Comparison of ENCODE assay signal across 18 cellular contexts in genomic region chr15:83474578-83474977, GRCh38. TPM values are rescaled to one million over a fixed set of nuclear protein-coding genes. Genes with fewer than 3 reads are reported as not detected.
"Had no signal": no experiment of that assay in that cellular context is flagged by ENCODE, and none has a peak within 500 bp of the region (broad histone marks: within the 10 kb centered on the region; RNA-seq: fewer than 3 reads in every experiment).

No MANE protein-coding gene starts in this region.

- H3K36me3 Mint-ChIP-seq: activated CD4-positive, alpha-beta memory T cell treated with anti-CD3 and anti-CD28 coated beads for 36 hours; activated naive CD4-positive, alpha-beta T cell treated with anti-CD3 and anti-CD28 coated beads, Interleukin-2, amount 10 ng/mL, durations not matched to agents 7 days and 5 days had no signal

- H3K27ac ChIP-seq: colonic mucosa, lower lobe of right lung, right lobe of liver, testis had no signal

- H3K4me2 ChIP-seq: smooth muscle cell had no signal

- H3K9me3 Mint-ChIP-seq: activated CD4-positive, alpha-beta memory T cell treated with anti-CD3 and anti-CD28 coated beads for 36 hours; activated naive CD4-positive, alpha-beta T cell treated with anti-CD3 and anti-CD28 coated beads, Interleukin-2, amount 10 ng/mL, durations not matched to agents 7 days and 5 days; activated T-cell treated with anti-CD3 and anti-CD28 coated beads, Interleukin-2, amount 50 U/mL, for 24 hours had no signal

- DNase-seq: activated CD4-positive, alpha-beta memory T cell treated with anti-CD3 and anti-CD28 coated beads for 36 hours; activated CD4-positive, alpha-beta T cell treated with anti-CD3 and anti-CD28 coated beads for 1 hour; activated naive CD4-positive, alpha-beta T cell treated with anti-CD3 and anti-CD28 coated beads, Interleukin-2, amount 10 ng/mL, durations not matched to agents 7 days and 5 days; activated T-cell treated with anti-CD3 and anti-CD28 coated beads, Interleukin-2, amount 50 U/mL, for 24 hours; colonic mucosa; foreskin fibroblast; glutamatergic neuron; lower lobe of right lung; nephron progenitor cell; right lobe of liver; stimulated activated CD4-positive, alpha-beta T cell treated with anti-CD3 and anti-CD28 coated beads, Interleukin-4, amount 100 ng/mL, for 4 hours; stimulated activated CD8-positive, alpha-beta memory T cell treated with anti-CD3 and anti-CD28 coated beads, Interleukin-4, amount 100 ng/mL, for 48 hours; stimulated activated naive CD8-positive, alpha-beta T cell treated with anti-CD3 and anti-CD28 coated beads, Interleukin-15, Interleukin-2, amounts not matched to agents 100 U/mL and 50 U/mL, for 24 hours; testis had no signal

- ATAC-seq: right lobe of liver; stimulated activated naive CD8-positive, alpha-beta T cell treated with anti-CD3 and anti-CD28 coated beads, Interleukin-15, Interleukin-2, amounts not matched to agents 100 U/mL and 50 U/mL, for 24 hours had no signal

- H3K4me3 ChIP-seq: colonic mucosa, lower lobe of right lung, right lobe of liver, smooth muscle cell had no signal

- H3K4me3 Mint-ChIP-seq: activated CD4-positive, alpha-beta memory T cell treated with anti-CD3 and anti-CD28 coated beads for 36 hours; activated naive CD4-positive, alpha-beta T cell treated with anti-CD3 and anti-CD28 coated beads, Interleukin-2, amount 10 ng/mL, durations not matched to agents 7 days and 5 days; activated T-cell treated with anti-CD3 and anti-CD28 coated beads, Interleukin-2, amount 50 U/mL, for 24 hours; mesothelial cell of epicardium; nephron progenitor cell had no signal

- H3K4me1 Mint-ChIP-seq: activated naive CD4-positive, alpha-beta T cell treated with anti-CD3 and anti-CD28 coated beads, Interleukin-2, amount 10 ng/mL, durations not matched to agents 7 days and 5 days had no signal

- H3K36me3 ChIP-seq: colonic mucosa, lower lobe of right lung, right lobe of liver had no signal

- H3K27ac Mint-ChIP-seq: activated CD4-positive, alpha-beta memory T cell treated with anti-CD3 and anti-CD28 coated beads for 36 hours; activated naive CD4-positive, alpha-beta T cell treated with anti-CD3 and anti-CD28 coated beads, Interleukin-2, amount 10 ng/mL, durations not matched to agents 7 days and 5 days; activated T-cell treated with anti-CD3 and anti-CD28 coated beads, Interleukin-2, amount 50 U/mL, for 24 hours; mesothelial cell of epicardium; nephron progenitor cell had no signal

- H3K4me1 ChIP-seq: colonic mucosa, lower lobe of right lung, right lobe of liver, testis had no signal

- H3K27me3 ChIP-seq: colonic mucosa, right lobe of liver, testis had no signal

RNA-seq across cellular contexts. Expression of gene SH3GL3, which starts 27.4 kb away (rescaled TPM):
- total RNA-seq: activated CD4-positive, alpha-beta memory T cell treated with anti-CD3 and anti-CD28 coated beads for 36 hours; colonic mucosa; endothelial cell of umbilical vein; right lobe of liver; T-helper 1 cell treated with Interleukin-12 subunit alpha and Interleukin-12 subunit beta and Interleukin-4 antibody, amounts not matched to agents 30 ng/mL and 1 ng/mL, for 36 hours had no signal
- polyA plus RNA-seq: endothelial cell of umbilical vein had no signal
